Comparison of ENCODE assay signal across 2 cellular contexts in genomic region chr10:71675295-71675970, GRCh38.
A peak's percentile ranks its signal among the peaks of the same experiment; 100 is the strongest.
TF ChIP-seq lines count a peak whose summit lies in the region.

No MANE protein-coding gene starts in this region.

TF ChIP-seq in K562, 482 proteins besides CTCF, POLR2A, EP300 and RAD21:
- TF ChIP-seq NBN (IDR thresholded peaks at IDR 0.05; ENCODE audit: low read depth) (no peak), IRF2 (CRISPR knock-in tag; IDR thresholded peaks at IDR 0.05) (no peak), ZFP36 (IDR thresholded peaks at IDR 0.05; ENCODE audit: low read depth, low read length, partially characterized antibody) (peak; percentile 47), ZFPM2 (CRISPR knock-in tag; IDR thresholded peaks at IDR 0.05) (no peak)
- TF ChIP-seq, protein P1, sequence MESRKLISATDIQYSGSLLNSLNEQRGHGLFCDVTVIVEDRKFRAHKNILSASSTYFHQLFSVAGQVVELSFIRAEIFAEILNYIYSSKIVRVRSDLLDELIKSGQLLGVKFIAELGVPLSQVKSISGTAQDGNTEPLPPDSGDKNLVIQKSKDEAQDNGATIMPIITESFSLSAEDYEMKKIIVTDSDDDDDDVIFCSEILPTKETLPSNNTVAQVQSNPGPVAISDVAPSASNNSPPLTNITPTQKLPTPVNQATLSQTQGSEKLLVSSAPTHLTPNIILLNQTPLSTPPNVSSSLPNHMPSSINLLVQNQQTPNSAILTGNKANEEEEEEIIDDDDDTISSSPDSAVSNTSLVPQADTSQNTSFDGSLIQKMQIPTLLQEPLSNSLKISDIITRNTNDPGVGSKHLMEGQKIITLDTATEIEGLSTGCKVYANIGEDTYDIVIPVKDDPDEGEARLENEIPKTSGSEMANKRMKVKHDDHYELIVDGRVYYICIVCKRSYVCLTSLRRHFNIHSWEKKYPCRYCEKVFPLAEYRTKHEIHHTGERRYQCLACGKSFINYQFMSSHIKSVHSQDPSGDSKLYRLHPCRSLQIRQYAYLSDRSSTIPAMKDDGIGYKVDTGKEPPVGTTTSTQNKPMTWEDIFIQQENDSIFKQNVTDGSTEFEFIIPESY (CRISPR knock-in tag; IDR thresholded peaks at IDR 0.05), result peak; percentile 95

TF ChIP-seq in H1, 55 proteins besides CTCF, POLR2A, EP300 and RAD21:
- TF ChIP-seq CBX8 (IDR thresholded peaks at IDR 0.05; ENCODE audit: borderline replicate concordance, low read depth, low read length) (no peak), JUN (IDR thresholded peaks at IDR 0.05; ENCODE audit: low read depth, low read length) (no peak), CHD1 (IDR thresholded peaks at IDR 0.05; ENCODE audit: low read depth, low read length) (no peak), TBP (IDR thresholded peaks at IDR 0.05; ENCODE audit: low read depth, low read length) (no peak), KDM5A (IDR thresholded peaks at IDR 0.05; ENCODE audit: low read length) (no peak), PHF8 (conservative IDR thresholded peaks at IDR 0.05; ENCODE audit: low read depth, low read length) (no peak), BCL11A (IDR thresholded peaks at IDR 0.05; ENCODE audit: low read depth in 2 of 2, low read length in 2 of 2) (no peak), NRF1 (IDR thresholded peaks at IDR 0.05; ENCODE audit: low read depth, low read length) (no peak), CREB1 (IDR thresholded peaks at IDR 0.05) (no peak)
- TF ChIP-seq, protein P2, sequence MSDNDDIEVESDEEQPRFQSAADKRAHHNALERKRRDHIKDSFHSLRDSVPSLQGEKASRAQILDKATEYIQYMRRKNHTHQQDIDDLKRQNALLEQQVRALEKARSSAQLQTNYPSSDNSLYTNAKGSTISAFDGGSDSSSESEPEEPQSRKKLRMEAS (IDR thresholded peaks at IDR 0.05), result no peak
